ENCODE assay signal across 28 cellular contexts in genomic region chr1:246919902-246920301, GRCh38.
"Had no signal": no experiment of that assay in that cellular context is flagged by ENCODE, and none has a peak within 500 bp of the region (broad histone marks: within the 10 kb centered on the region; RNA-seq: fewer than 3 reads in every experiment).

No MANE protein-coding gene starts in this region.

- H3K27ac Mint-ChIP-seq: naive B cell; natural killer cell treated with Interleukin-12 subunit alpha and Interleukin-12 subunit beta and Interleukin-15 and Interleukin-18, amount 100 ng/mL, for 72 hours; progenitor cell of endocrine pancreas had no signal

- H3K27ac ChIP-seq: coronary artery, foreskin keratinocyte, gastroesophageal sphincter, heart left ventricle, hepatocyte, left ventricle myocardium inferior, lower lobe of right lung, parathyroid adenoma, suprapubic skin, transverse colon, vagina had no signal

- DNase-seq: dermis blood vessel endothelial cell; effector memory CD4-positive, alpha-beta T cell; foreskin keratinocyte; heart left ventricle; left cardiac atrium; left ventricle myocardium inferior; lower lobe of right lung; mucosa of descending colon; naive B cell; stimulated activated CD4-positive, alpha-beta T cell treated with anti-CD3 and anti-CD28 coated beads, Interleukin-12 subunit alpha, Interleukin-12 subunit beta, amount 100 ng/mL, for 4 hours; stimulated activated CD4-positive, alpha-beta T cell treated with anti-CD3 and anti-CD28 coated beads, Interleukin-1b, Interleukin-23, amount 100 ng/mL, for 48 hours; stimulated activated CD4-positive, alpha-beta T cell treated with anti-CD3 and anti-CD28 coated beads, Interleukin-4, amount 100 ng/mL, for 1 hour; stimulated activated CD8-positive, alpha-beta memory T cell treated with anti-CD3 and anti-CD28 coated beads, Interleukin-4, amount 100 ng/mL, for 48 hours; stimulated activated naive CD4-positive, alpha-beta T cell; stimulated activated naive CD8-positive, alpha-beta T cell treated with anti-CD3 and anti-CD28 coated beads, Interleukin-15, amount 100 ng/mL, for 72 hours; transverse colon had no signal

- ATAC-seq: foreskin keratinocyte; gastroesophageal sphincter; heart left ventricle; left cardiac atrium; lower lobe of right lung; mucosa of descending colon; natural killer cell treated with Interleukin-12 subunit alpha and Interleukin-12 subunit beta and Interleukin-15 and Interleukin-18, amount 100 ng/mL, for 72 hours; sciatic nerve; stimulated activated naive CD8-positive, alpha-beta T cell treated with anti-CD3 and anti-CD28 coated beads, Interleukin-15, amount 100 ng/mL, for 72 hours had no signal

- H3K9me3 Mint-ChIP-seq: naive B cell; natural killer cell treated with Interleukin-12 subunit alpha and Interleukin-12 subunit beta and Interleukin-15 and Interleukin-18, amount 100 ng/mL, for 72 hours; neural crest cell; stimulated activated naive CD8-positive, alpha-beta T cell treated with anti-CD3 and anti-CD28 coated beads, Interleukin-15, amount 100 ng/mL, for 72 hours had no signal

- H3K9me3 ChIP-seq: esophagus muscularis mucosa, gastroesophageal sphincter, heart left ventricle, left ventricle myocardium inferior, lower lobe of right lung, mucosa of descending colon, suprapubic skin, transverse colon, vagina had no signal

- H3K4me1 ChIP-seq: lower lobe of right lung had no signal

- H3K9ac ChIP-seq: parathyroid adenoma had no signal

- H3K4me3 ChIP-seq: coronary artery, esophagus muscularis mucosa, gastroesophageal sphincter, heart left ventricle, hepatocyte, left ventricle myocardium inferior, lower lobe of right lung, mucosa of descending colon, smooth muscle cell, suprapubic skin, transverse colon, vagina had no signal

- H3K36me3 ChIP-seq: vagina had no signal

- H3K4me3 Mint-ChIP-seq: naive B cell; natural killer cell treated with Interleukin-12 subunit alpha and Interleukin-12 subunit beta and Interleukin-15 and Interleukin-18, amount 100 ng/mL, for 72 hours; neural crest cell; stimulated activated naive CD8-positive, alpha-beta T cell treated with anti-CD3 and anti-CD28 coated beads, Interleukin-15, amount 100 ng/mL, for 72 hours had no signal

- H3K27me3 ChIP-seq: esophagus muscularis mucosa, foreskin keratinocyte, gastroesophageal sphincter, heart left ventricle, hepatocyte, suprapubic skin, transverse colon, vagina had no signal

- H3K27me3 Mint-ChIP-seq: naive B cell; natural killer cell treated with Interleukin-12 subunit alpha and Interleukin-12 subunit beta and Interleukin-15 and Interleukin-18, amount 100 ng/mL, for 72 hours; progenitor cell of endocrine pancreas; stimulated activated naive CD8-positive, alpha-beta T cell treated with anti-CD3 and anti-CD28 coated beads, Interleukin-15, amount 100 ng/mL, for 72 hours had no signal
